In the genomic region with DNA sequence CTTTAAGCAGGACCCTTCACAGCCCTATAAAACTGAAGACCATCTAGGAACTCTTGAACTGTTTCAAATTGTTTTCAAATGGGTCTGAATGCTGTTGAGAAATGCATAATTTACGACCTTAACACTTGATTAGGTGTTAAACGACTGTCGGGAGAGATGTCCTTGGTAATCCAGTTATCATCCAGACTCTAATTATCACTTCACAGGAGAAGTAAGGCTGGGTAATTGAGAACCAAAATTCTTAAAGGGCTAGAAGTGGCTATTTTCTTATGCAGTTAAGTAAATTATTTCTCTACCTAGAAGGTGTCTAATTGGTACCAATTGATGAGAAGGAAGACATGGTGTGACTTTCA, we compare ENCODE assay signal across 29 cellular contexts.
"Had no signal": no experiment of that assay in that cellular context is flagged by ENCODE, and none has a peak within 500 bp of the region (broad histone marks: within the 10 kb centered on the region; RNA-seq: fewer than 3 reads in every experiment).

No MANE protein-coding gene starts in this region.

- H3K9ac ChIP-seq: KMS-11 had no signal

- DNase-seq: activated CD4-positive, alpha-beta T cell treated with anti-CD3 and anti-CD28 coated beads for 36 hours; activated CD4-positive, alpha-beta T cell treated with anti-CD3 and anti-CD28 coated beads, Interleukin-2, amount 10 ng/mL, durations not matched to agents 7 days and 5 days; activated CD4-positive, alpha-beta T cell treated with anti-CD3 and anti-CD28 coated beads, Interleukin-2, amount 50 U/mL, for 48 hours; activated CD8-positive, alpha-beta T cell treated with anti-CD3 and anti-CD28 coated beads, Interleukin-2, amount 10 ng/mL, durations not matched to agents 7 days and 5 days; activated gamma-delta T cell; activated naive CD4-positive, alpha-beta T cell treated with Interleukin-2 at 50 U/mL for 16 hours; activated naive CD8-positive, alpha-beta T cell treated with anti-CD3 and anti-CD28 coated beads, Interleukin-2, amount 10 ng/mL, durations not matched to agents 7 days and 5 days; activated T-cell treated with anti-CD3 and anti-CD28 coated beads, Interleukin-2, amount 50 U/mL, for 24 hours; amygdala; NCI-H1048; NCI-H1105 treated with DMSO at 0.1 percent for 48 hours; NCI-H1436; NCI-H1694; NCI-H1930; NCI-H2081 treated with DMSO at 0.1 percent for 48 hours; NCI-H226; NCI-H446 treated with DMSO at 0.1 percent for 48 hours; NCI-H526; NCI-H774; Peyer's patch; RPMI8226; SHP77 treated with DMSO at 0.1 percent for 48 hours; T-cell; T-helper 17 cell; T1000 had no signal

- H3K27me3 ChIP-seq: ascending aorta, cardiac muscle cell, Peyer's patch had no signal

- H3K4me1 ChIP-seq: ascending aorta, Peyer's patch had no signal

- ATAC-seq: activated CD4-positive, alpha-beta T cell treated with anti-CD3 and anti-CD28 coated beads for 36 hours; activated CD8-positive, alpha-beta T cell treated with anti-CD3 and anti-CD28 coated beads, Interleukin-2, amount 10 ng/mL, durations not matched to agents 7 days and 5 days; SK-N-SH treated with all-trans-retinoic acid at 6 μM for 48 hours; T-cell; T-helper 17 cell had no signal

- H3K4me2 ChIP-seq: KMS-11 had no signal

- H3K36me3 ChIP-seq: ascending aorta, cardiac muscle cell, Peyer's patch had no signal

- H3K9me3 ChIP-seq: ascending aorta, Peyer's patch had no signal

- H3K4me3 ChIP-seq: ascending aorta, cardiac muscle cell, Peyer's patch had no signal

- H3K27ac ChIP-seq: ascending aorta, cardiac muscle cell, KMS-11, Peyer's patch had no signal
